Comparison of ENCODE assay signal across 16 cellular contexts in the genomic region with DNA sequence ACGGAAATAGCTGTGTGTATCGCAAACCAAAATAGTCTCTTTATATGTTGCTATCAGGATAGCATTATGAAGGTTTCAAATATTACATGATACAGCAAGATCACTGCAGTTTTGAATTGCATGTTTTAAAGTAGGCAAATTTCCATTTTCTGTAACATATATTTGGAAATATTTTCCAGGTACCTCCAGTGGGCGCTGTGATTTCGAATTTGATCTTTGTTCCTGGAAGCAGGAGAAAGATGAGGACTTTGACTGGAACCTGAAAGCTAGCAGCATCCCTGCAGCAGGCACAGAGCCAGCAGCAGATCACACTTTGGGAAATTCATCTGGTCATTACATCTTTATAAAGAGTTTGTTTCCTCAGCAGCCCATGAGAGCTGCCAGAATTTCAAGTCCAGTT.
DNase-seq lines count a peak whose midpoint lies in the region; ATAC-seq, FAIRE-seq and TF ChIP-seq lines count a peak whose summit lies in the region.
"Had no signal": no experiment of that assay in that cellular context is flagged by ENCODE, and none has a peak within 500 bp of the region (broad histone marks: within the 10 kb centered on the region; RNA-seq: fewer than 3 reads in every experiment).

No MANE protein-coding gene starts in this region.

- DNase-seq in NCI-H82 (lab: John Stamatoyannopoulos, UW) (peak; percentile 1), NCI-H82 treated with DMSO at 0.1 percent for 48 hours (lab: John Stamatoyannopoulos, UW; ENCODE audit: unreplicated experiment) (no peak), Panc1 (ENCODE audit: low read depth, low spot score) (no peak), glutamatergic neuron (peak; percentile 13), small intestine (peak; percentile 13)
- no peak for DNase-seq in activated CD8-positive, alpha-beta memory T cell treated with anti-CD3 and anti-CD28 coated beads, Interleukin-2, amount 10 ng/mL, durations not matched to agents 7 days and 5 days
- DNase-seq in activated naive CD4-positive, alpha-beta T cell treated with anti-CD3 and anti-CD28 coated beads, Interleukin-2, amount 50 U/mL, for 16 hours, result no peak
- DNase-seq: activated naive CD4-positive, alpha-beta T cell; DND-41; esophagus squamous epithelium; KG1; natural killer cell; NCI-H2081 treated with DMSO at 0.1 percent for 48 hours had no signal

- H3K27ac Mint-ChIP-seq in glutamatergic neuron (ENCODE audit: unreplicated experiment), result no peak overlapping the region
- no peak overlapping the region for H3K27ac Mint-ChIP-seq in activated CD8-positive, alpha-beta memory T cell treated with anti-CD3 and anti-CD28 coated beads, Interleukin-2, amount 10 ng/mL, durations not matched to agents 7 days and 5 days
- H3K27ac Mint-ChIP-seq: natural killer cell; T-helper 2 cell treated with Interferon-gamma antibody and Interleukin-4, amounts not matched to agents 5 μg/mL and 100 μg/mL, for 36 hours had no signal

- H3K4me3 ChIP-seq in Panc1 (ENCODE audit: low read depth in 2 of 2, low read length in 2 of 2), result no peak overlapping the region
- no peak overlapping the region for H3K4me3 ChIP-seq in small intestine (ENCODE audit: low read depth in 1 of 2, low read length in 2 of 2)
- H3K4me3 ChIP-seq: esophagus squamous epithelium had no signal

- no peak overlapping the region for H3K4me3 Mint-ChIP-seq in glutamatergic neuron (ENCODE audit: unreplicated experiment)
- no peak overlapping the region for H3K4me3 Mint-ChIP-seq in activated CD8-positive, alpha-beta memory T cell treated with anti-CD3 and anti-CD28 coated beads, Interleukin-2, amount 10 ng/mL, durations not matched to agents 7 days and 5 days
- H3K4me3 Mint-ChIP-seq: natural killer cell; T-helper 2 cell treated with Interferon-gamma antibody and Interleukin-4, amounts not matched to agents 5 μg/mL and 100 μg/mL, for 36 hours had no signal

- no peak for ATAC-seq in Panc1
- ATAC-seq in GM19395 (IDR thresholded peaks at IDR 0.05; ENCODE audit: unreplicated experiment), result no peak
- ATAC-seq in activated CD8-positive, alpha-beta memory T cell treated with anti-CD3 and anti-CD28 coated beads, Interleukin-2, amount 10 ng/mL, durations not matched to agents 7 days and 5 days, result no peak
- ATAC-seq: natural killer cell had no signal

- no peaks in the 10 kb centered on the region for H3K4me1 Mint-ChIP-seq in glutamatergic neuron (ENCODE audit: low read depth, unreplicated experiment)
- H3K4me1 Mint-ChIP-seq in activated CD8-positive, alpha-beta memory T cell treated with anti-CD3 and anti-CD28 coated beads, Interleukin-2, amount 10 ng/mL, durations not matched to agents 7 days and 5 days, result no peaks in the 10 kb centered on the region
- H3K4me1 Mint-ChIP-seq: natural killer cell had no signal

- no peaks in the 10 kb centered on the region for H3K36me3 Mint-ChIP-seq in glutamatergic neuron (ENCODE audit: unreplicated experiment)
- no peaks in the 10 kb centered on the region for H3K36me3 Mint-ChIP-seq in activated CD8-positive, alpha-beta memory T cell treated with anti-CD3 and anti-CD28 coated beads, Interleukin-2, amount 10 ng/mL, durations not matched to agents 7 days and 5 days
- H3K36me3 Mint-ChIP-seq: natural killer cell had no signal

- TF ChIP-seq CTCF in Panc1 (IDR thresholded peaks at IDR 0.05) (peak; percentile 16; the same call in 1 of the 2 replicates), glutamatergic neuron (IDR thresholded peaks at IDR 0.05; ENCODE audit: partially characterized antibody, unreplicated experiment) (peak; percentile 28)

- no TSS peak for BruUV-seq in Panc1 (replicated peaks; lab: Mats Ljungman, UMichigan)

- H3K27ac ChIP-seq in Panc1 (ENCODE audit: low read length), result no peak overlapping the region
- H3K27ac ChIP-seq in small intestine (ENCODE audit: low read depth in 1 of 2, low read length in 1 of 2), result no peak overlapping the region
- H3K27ac ChIP-seq: esophagus squamous epithelium had no signal

- POLR2A ChIA-PET in Panc1 (lab: Charles Lee), result no interaction called here

- intact Hi-C loops in Panc1 (cut with micrococcal nuclease; ENCODE audit: unreplicated experiment), result no loop called here

- no peaks in the 10 kb centered on the region for H3K27me3 Mint-ChIP-seq in glutamatergic neuron (ENCODE audit: unreplicated experiment)
- no peaks in the 10 kb centered on the region for H3K27me3 Mint-ChIP-seq in activated CD8-positive, alpha-beta memory T cell treated with anti-CD3 and anti-CD28 coated beads, Interleukin-2, amount 10 ng/mL, durations not matched to agents 7 days and 5 days

- H3K4me1 ChIP-seq in Panc1 (ENCODE audit: control insufficient read depth, insufficient read depth, low read length) (no peaks in the 10 kb centered on the region), small intestine (ENCODE audit: control insufficient read depth in 2 of 2, insufficient read depth in 1 of 2, low read depth in 1 of 2, low read length in 1 of 2) (no peaks in the 10 kb centered on the region)
- H3K4me1 ChIP-seq: esophagus squamous epithelium had no signal

- 43 to 58% (median 51%) methylated on average over 4 of the region's 4 CpGs for WGBS in small intestine, 3 donors

- H3K27me3 ChIP-seq in Panc1 (ENCODE audit: control insufficient read depth, insufficient read depth, low read length), result no peaks in the 10 kb centered on the region
- no peaks in the 10 kb centered on the region for H3K27me3 ChIP-seq in small intestine (ENCODE audit: control insufficient read depth in 2 of 2, insufficient read depth in 2 of 2, low read length in 2 of 2)
- H3K27me3 ChIP-seq: esophagus squamous epithelium had no signal

- no peak for FAIRE-seq in small intestine (lab: Jason Lieb, UNC)
- FAIRE-seq: islet of Langerhans had no signal

- CTCF ChIA-PET in Panc1 (lab: Charles Lee), result no interaction called here
- CTCF ChIA-PET in activated CD8-positive, alpha-beta memory T cell treated with anti-CD3 and anti-CD28 coated beads, Interleukin-2, amount 10 ng/mL, durations not matched to agents 7 days and 5 days (lab: Charles Lee), result no interaction called here

- H3K36me3 ChIP-seq in Panc1 (ENCODE audit: control insufficient read depth, insufficient read depth, low read length) (no peaks in the 10 kb centered on the region), small intestine (ENCODE audit: control insufficient read depth in 2 of 2, insufficient read depth in 2 of 2, low read length in 2 of 2) (peaks cover 0 to 6% of the 10 kb centered on the region in 2 donors)
- H3K36me3 ChIP-seq: esophagus squamous epithelium had no signal

- H3K9me3 ChIP-seq in Panc1 (ENCODE audit: control insufficient read depth, insufficient read depth, low read depth, low read length) (no peaks in the 10 kb centered on the region), small intestine (ENCODE audit: control insufficient read depth, low read depth) (no peaks in the 10 kb centered on the region)
- H3K9me3 ChIP-seq: esophagus squamous epithelium had no signal

- H3K9me3 Mint-ChIP-seq in glutamatergic neuron (ENCODE audit: unreplicated experiment), result no peaks in the 10 kb centered on the region
- peaks cover 6% of the 10 kb centered on the region for H3K9me3 Mint-ChIP-seq in activated CD8-positive, alpha-beta memory T cell treated with anti-CD3 and anti-CD28 coated beads, Interleukin-2, amount 10 ng/mL, durations not matched to agents 7 days and 5 days (ENCODE audit: low read depth)

- in situ Hi-C loops in Panc1 (cut with HindIII; ENCODE audit: low pct_unique_long_range_greater_than_20kb, low sequenced_read_pairs), result no loop called here

Comparison
In these comparisons a context has a peak if more than half of its experiments do, and no peak if none do; other contexts are left out.
1. DNase-seq: peak in NCI-H82 (single experiment), glutamatergic neuron (single experiment) and small intestine (single experiment); none in NCI-H82 treated with DMSO at 0.1 percent for 48 hours (single experiment), Panc1 (single experiment), activated CD8-positive, alpha-beta memory T cell treated with anti-CD3 and anti-CD28 coated beads, Interleukin-2, amount 10 ng/mL, durations not matched to agents 7 days and 5 days (single experiment) and activated naive CD4-positive, alpha-beta T cell treated with anti-CD3 and anti-CD28 coated beads, Interleukin-2, amount 50 U/mL, for 16 hours (single experiment).